ENCODE assay signal across 9 cellular contexts in genomic region chr2:40488101-40488598, GRCh38. TPM values are rescaled to one million over a fixed set of nuclear protein-coding genes. Genes with fewer than 3 reads are reported as not detected.
A peak's percentile ranks its signal among the peaks of the same experiment; 100 is the strongest.
DNase-seq lines count a peak whose midpoint lies in the region; ATAC-seq and TF ChIP-seq lines count a peak whose summit lies in the region.
"Had no signal": no experiment of that assay in that cellular context is flagged by ENCODE, and none has a peak within 500 bp of the region (broad histone marks: within the 10 kb centered on the region; RNA-seq: fewer than 3 reads in every experiment).

No MANE protein-coding gene starts in this region.

- ATAC-seq in T-helper 17 cell = no peak
- ATAC-seq in GM18498 (IDR thresholded peaks at IDR 0.05; ENCODE audit: unreplicated experiment) = no peak

- peaks cover 60% of the 10 kb centered on the region for H3K4me1 Mint-ChIP-seq in CD14-positive monocyte
- H3K4me1 Mint-ChIP-seq in chondrocyte (ENCODE audit: low read depth) = no peaks in the 10 kb centered on the region
- H3K4me1 Mint-ChIP-seq in mesothelial cell of epicardium = peaks cover 29% of the 10 kb centered on the region
- peaks cover 10% of the 10 kb centered on the region for H3K4me1 Mint-ChIP-seq in T-helper 17 cell
- H3K4me1 Mint-ChIP-seq in immature natural killer cell = peaks cover 9 to 21% of the 10 kb centered on the region in 2 donors

- intact Hi-C loops in CD14-positive monocyte (cut with micrococcal nuclease) = loop anchor here (5.0 kb wide), 1 partner anchor 36 kb away; the partner anchor contains the start of gene SLC8A1 (in 2 of the 2)

- H3K36me3 Mint-ChIP-seq in CD14-positive monocyte (no peaks in the 10 kb centered on the region), chondrocyte (ENCODE audit: low read depth) (no peaks in the 10 kb centered on the region), mesothelial cell of epicardium (no peaks in the 10 kb centered on the region), T-helper 17 cell (ENCODE audit: low read depth) (no peaks in the 10 kb centered on the region), immature natural killer cell (no peaks in the 10 kb centered on the region)

- H3K9me3 Mint-ChIP-seq in CD14-positive monocyte (peaks cover 0 to 8% (median 5%) of the 10 kb centered on the region in 7 donors), chondrocyte (ENCODE audit: low read depth) (peaks cover 4% of the 10 kb centered on the region), mesothelial cell of epicardium (peaks cover 6% of the 10 kb centered on the region), immature natural killer cell (peaks cover 0 to 4% (median 0%) of the 10 kb centered on the region in 6 donors)
- H3K9me3 Mint-ChIP-seq: activated CD4-positive, alpha-beta memory T cell treated with anti-CD3 and anti-CD28 coated beads, Interleukin-2, amount 10 ng/mL, durations not matched to agents 7 days and 5 days had no signal

- H3K27ac Mint-ChIP-seq in CD14-positive monocyte = peak overlapping the region; percentile 84 to 96 (median 91)
- no peak overlapping the region for H3K27ac Mint-ChIP-seq in chondrocyte (ENCODE audit: unreplicated experiment)
- no peak overlapping the region for H3K27ac Mint-ChIP-seq in mesothelial cell of epicardium
- no peak overlapping the region for H3K27ac Mint-ChIP-seq in T-helper 17 cell
- no peak overlapping the region for H3K27ac Mint-ChIP-seq in immature natural killer cell
- H3K27ac Mint-ChIP-seq: activated CD4-positive, alpha-beta memory T cell treated with anti-CD3 and anti-CD28 coated beads, Interleukin-2, amount 10 ng/mL, durations not matched to agents 7 days and 5 days had no signal

- TF ChIP-seq CTCF in CD14-positive monocyte (IDR thresholded peaks at IDR 0.05) (peak; percentile 41), chondrocyte (IDR thresholded peaks at IDR 0.05) (peak; percentile 82), mesothelial cell of epicardium (IDR thresholded peaks at IDR 0.05; ENCODE audit: unreplicated experiment) (peak; percentile 80)

- peaks cover 0 to 1% (median 0%) of the 10 kb centered on the region in 3 donors for H3K27me3 Mint-ChIP-seq in CD14-positive monocyte (ENCODE audit: low read depth in 3 of 3)
- H3K27me3 Mint-ChIP-seq in chondrocyte (ENCODE audit: low read depth) = peaks cover 3% of the 10 kb centered on the region
- H3K27me3 Mint-ChIP-seq in mesothelial cell of epicardium (ENCODE audit: low read depth) = no peaks in the 10 kb centered on the region
- no peaks in the 10 kb centered on the region for H3K27me3 Mint-ChIP-seq in T-helper 17 cell
- H3K27me3 Mint-ChIP-seq in immature natural killer cell (ENCODE audit: low read depth in 3 of 3) = peaks cover 0 to 3% (median 2%) of the 10 kb centered on the region in 3 donors
- H3K27me3 Mint-ChIP-seq: activated CD4-positive, alpha-beta memory T cell treated with anti-CD3 and anti-CD28 coated beads, Interleukin-2, amount 10 ng/mL, durations not matched to agents 7 days and 5 days had no signal

- H3K9me3 ChIP-seq in T-helper 17 cell (ENCODE audit: control insufficient read depth, low read length, poor library complexity, severe bottlenecking) = no peaks in the 10 kb centered on the region

- H3K4me3 Mint-ChIP-seq in CD14-positive monocyte (no peak overlapping the region), chondrocyte (ENCODE audit: unreplicated experiment) (no peak overlapping the region), mesothelial cell of epicardium (no peak overlapping the region), T-helper 17 cell (no peak overlapping the region), immature natural killer cell (no peak overlapping the region)
- H3K4me3 Mint-ChIP-seq: activated CD4-positive, alpha-beta memory T cell treated with anti-CD3 and anti-CD28 coated beads, Interleukin-2, amount 10 ng/mL, durations not matched to agents 7 days and 5 days had no signal

- DNase-seq in CD14-positive monocyte (ENCODE audit: low spot score) (no peak), MV-4-11 (lab: John Stamatoyannopoulos, UW) (peak; percentile 73), chondrocyte (ENCODE audit: low spot score) (no peak), mesothelial cell of epicardium (ENCODE audit: low spot score in 2 of 2, unreplicated experiment in 2 of 2) (no peak), T-helper 17 cell (no peak), putamen (ENCODE audit: low spot score) (no peak), immature natural killer cell (no peak)
- DNase-seq: activated CD4-positive, alpha-beta memory T cell treated with anti-CD3 and anti-CD28 coated beads, Interleukin-2, amount 10 ng/mL, durations not matched to agents 7 days and 5 days had no signal

RNA-seq across cellular contexts. Expression of gene SLC8A1, which starts 36.3 kb away (rescaled TPM):
- 10 to 100 TPM; 16.9 to 18.2 TPM for polyA plus RNA-seq in CD14-positive monocyte
- 50.4 to 53.7 TPM (median 52.7 TPM) in 3 replicates for total RNA-seq in chondrocyte
- total RNA-seq in mesothelial cell of epicardium = 27.2 to 30.7 TPM (median 29.6 TPM) in 3 replicates
- total RNA-seq in T-helper 17 cell = 1 to 10 TPM in 1 of 2 donors, under 1 TPM in 1; 0.26 to 1.4 TPM
- under 1 TPM; 0.01 to 0.34 (median 0.11) TPM for polyA plus RNA-seq in immature natural killer cell

Comparison
In these comparisons a context has a peak if more than half of its experiments do, and no peak if none do; other contexts are left out.
1. H3K27ac Mint-ChIP-seq: peak in CD14-positive monocyte (7 of 7); none in chondrocyte (single experiment), mesothelial cell of epicardium (single experiment), T-helper 17 cell (single experiment) and immature natural killer cell (0 of 6).
2. RNA of gene SLC8A1, which starts 36.3 kb away (total RNA-seq): 50.4 to 53.7 TPM in chondrocyte and 27.2 to 30.7 TPM in mesothelial cell of epicardium; 0.26 to 1.4 TPM in T-helper 17 cell; every median in the first group is over 10 times any median in the second.
3. Peak in every context shown above with its lines, with median percentiles within 50 percentile points of each other: CTCF ChIP-seq.